ENCODE assay signal across 8 cellular contexts in genomic region chr5:67165524-67166459, GRCh38. TPM values are rescaled to one million over a fixed set of nuclear protein-coding genes. Genes with fewer than 3 reads are reported as not detected.
DNase-seq lines count a peak whose midpoint lies in the region; ATAC-seq, FAIRE-seq and TF ChIP-seq lines count a peak whose summit lies in the region.

No MANE protein-coding gene starts in this region.

- 40% methylated on average over 34 of the region's 36 CpGs for WGBS in prostate gland

- H3K27me3 ChIP-seq in left ventricle myocardium inferior (ENCODE audit: low read depth) (no peaks in the 10 kb centered on the region), prostate gland (replicated peaks; ENCODE audit: insufficient read depth) (no peaks in the 10 kb centered on the region)

- H3K4me1 ChIP-seq in left ventricle myocardium inferior (peaks cover 12% of the 10 kb centered on the region), prostate gland (replicated peaks) (peaks cover 3% of the 10 kb centered on the region)

- peaks cover 63% of the 10 kb centered on the region for H3K4me1 Mint-ChIP-seq in activated naive CD8-positive, alpha-beta T cell treated with anti-CD3 and anti-CD28 coated beads, Interleukin-2, amount 50 U/mL, for 24 hours
- H3K4me1 Mint-ChIP-seq in type B pancreatic cell (ENCODE audit: unreplicated experiment): peaks cover 4% of the 10 kb centered on the region

- H3K9me3 Mint-ChIP-seq in activated naive CD8-positive, alpha-beta T cell treated with anti-CD3 and anti-CD28 coated beads, Interleukin-2, amount 50 U/mL, for 24 hours: no peaks in the 10 kb centered on the region
- H3K9me3 Mint-ChIP-seq in type B pancreatic cell: no peaks in the 10 kb centered on the region

- intact Hi-C loops in left ventricle myocardium inferior (cut with micrococcal nuclease): no loop called here
- intact Hi-C loops in prostate gland (cut with DNase I): loop anchor here (2.0 to 10.0 kb wide), 2 partner anchors 43 to 1109 kb away; no protein-coding TSS in a partner anchor

- peak overlapping the region; percentile 93 for H3K27ac Mint-ChIP-seq in activated naive CD8-positive, alpha-beta T cell treated with anti-CD3 and anti-CD28 coated beads, Interleukin-2, amount 50 U/mL, for 24 hours
- H3K27ac Mint-ChIP-seq in type B pancreatic cell: no peak overlapping the region

- FAIRE-seq in GM18507 (lab: Jason Lieb, UNC): peak; percentile 94

- TF ChIP-seq POLR2A in prostate gland (IDR thresholded peaks at IDR 0.05): no peak

- H3K36me3 ChIP-seq in left ventricle myocardium inferior (peaks cover 70% of the 10 kb centered on the region), prostate gland (peaks cover 0 to 4% of the 10 kb centered on the region in 2 donors)

- TF ChIP-seq CTCF in left ventricle myocardium inferior (IDR thresholded peaks at IDR 0.05; ENCODE audit: borderline replicate concordance) (peak; percentile 74), prostate gland (IDR thresholded peaks at IDR 0.05) (peak; percentile 57 to 87 (median 75)), type B pancreatic cell (conservative IDR thresholded peaks at IDR 0.05) (peak; percentile 79)

- no peaks in the 10 kb centered on the region for H3K27me3 Mint-ChIP-seq in activated naive CD8-positive, alpha-beta T cell treated with anti-CD3 and anti-CD28 coated beads, Interleukin-2, amount 50 U/mL, for 24 hours
- H3K27me3 Mint-ChIP-seq in type B pancreatic cell: no peaks in the 10 kb centered on the region

- H3K4me3 ChIP-seq in left ventricle myocardium inferior (peak overlapping the region; percentile 54), prostate gland (peak overlapping the region; percentile 5 to 7)

- ATAC-seq in HG03039 (IDR thresholded peaks at IDR 0.05; ENCODE audit: unreplicated experiment) (peak; percentile 88), GM18873 (IDR thresholded peaks at IDR 0.05; ENCODE audit: low FRiP score, unreplicated experiment) (no peak)
- ATAC-seq in activated naive CD8-positive, alpha-beta T cell treated with anti-CD3 and anti-CD28 coated beads, Interleukin-2, amount 50 U/mL, for 24 hours: peak; percentile 87

- H3K27ac ChIP-seq in left ventricle myocardium inferior (replicated peaks) (peak overlapping the region; percentile 87), prostate gland (peak overlapping the region; percentile 30 to 72)

- DNase-seq in GM18507 (ENCODE audit: extremely low spot score, insufficient read length, low read depth) (peak; percentile 78), SKM-1 (lab: John Stamatoyannopoulos, UW; ENCODE audit: unreplicated experiment) (peak; percentile 14), left ventricle myocardium inferior (peak; percentile 86), prostate gland (ENCODE audit: low spot score) (peak; percentile 78), type B pancreatic cell (ENCODE audit: extremely low spot score, unreplicated experiment) (peak; percentile 72)
- DNase-seq in activated naive CD8-positive, alpha-beta T cell treated with anti-CD3 and anti-CD28 coated beads, Interleukin-2, amount 50 U/mL, for 24 hours: peak; percentile 82

- H3K4me3 Mint-ChIP-seq in activated naive CD8-positive, alpha-beta T cell treated with anti-CD3 and anti-CD28 coated beads, Interleukin-2, amount 50 U/mL, for 24 hours: peak overlapping the region; percentile 78
- peak overlapping the region; percentile 44 for H3K4me3 Mint-ChIP-seq in type B pancreatic cell

- no peaks in the 10 kb centered on the region for H3K9me3 ChIP-seq in left ventricle myocardium inferior (replicated peaks)
- no peaks in the 10 kb centered on the region for H3K9me3 ChIP-seq in prostate gland

- peaks cover 17% of the 10 kb centered on the region for H3K36me3 Mint-ChIP-seq in activated naive CD8-positive, alpha-beta T cell treated with anti-CD3 and anti-CD28 coated beads, Interleukin-2, amount 50 U/mL, for 24 hours (ENCODE audit: low read depth)
- H3K36me3 Mint-ChIP-seq in type B pancreatic cell: peaks cover 18% of the 10 kb centered on the region

RNA-seq across cellular contexts. Expression of gene CD180, which starts 30.8 kb away (rescaled TPM):
- 0.44 TPM for total RNA-seq in left ventricle myocardium inferior
- under 1 TPM; 0.18 to 0.68 TPM for total RNA-seq in prostate gland
- total RNA-seq in type B pancreatic cell (ENCODE audit: low replicate concordance): not detected in 2 replicates

Comparison
In these comparisons a context has a peak if more than half of its experiments do, and no peak if none do; other contexts are left out.
1. DNase-seq: peak in every context shown above with its lines; median percentile 86 in left ventricle myocardium inferior; 82 in activated naive CD8-positive, alpha-beta T cell treated with anti-CD3 and anti-CD28 coated beads, Interleukin-2, amount 50 U/mL, for 24 hours; 78 in GM18507; 78 in prostate gland; 72 in type B pancreatic cell; 14 in SKM-1.